1 cellular context compared by ENCODE assay signal in the genomic region with DNA sequence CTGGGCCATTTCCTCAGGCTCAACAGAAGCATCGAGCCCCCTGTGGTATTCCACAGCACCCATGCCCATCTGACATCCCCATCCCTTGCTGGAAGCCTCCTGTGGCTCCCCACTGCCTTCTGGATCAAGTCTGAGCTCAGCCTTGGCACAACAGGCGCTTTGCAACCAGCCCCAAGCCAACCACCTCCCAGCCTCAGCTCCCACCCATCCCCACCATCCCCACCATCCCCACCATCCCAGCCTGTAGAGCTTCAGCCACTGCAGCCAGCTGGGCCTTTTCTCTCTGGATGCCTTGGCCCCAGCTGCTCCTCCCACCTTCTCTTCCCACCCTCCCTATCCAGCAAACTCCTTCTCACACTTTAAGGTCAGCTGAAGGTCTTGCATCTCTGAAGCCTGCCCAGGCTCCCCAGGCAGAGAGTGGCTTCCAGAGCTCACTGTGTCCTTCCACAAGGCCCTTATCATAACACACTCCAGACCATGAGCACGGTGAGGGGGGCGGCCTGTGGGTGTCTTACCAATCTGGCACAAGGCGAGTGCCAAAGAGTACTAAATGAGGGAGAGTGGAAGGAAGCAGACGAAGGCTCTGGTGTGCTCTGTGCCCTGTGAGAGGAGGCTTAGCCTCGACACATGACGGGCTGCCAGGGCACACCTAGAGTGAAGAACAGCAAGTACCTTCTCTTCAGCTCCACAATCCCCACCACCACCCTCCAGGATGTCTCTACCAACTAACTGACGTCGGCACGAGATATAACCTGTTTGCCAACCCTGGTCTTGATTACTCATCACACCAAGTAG.
TF ChIP-seq lines count a peak whose summit lies in the region.

No MANE protein-coding gene starts in this region.

TF ChIP-seq in GM23338, 12 proteins besides CTCF, POLR2A, EP300 and RAD21 (continued from another document):
- TF ChIP-seq ZNF462 (CRISPR knock-in tag; IDR thresholded peaks at IDR 0.05) = no peak
- no peak for TF ChIP-seq CREB1 (CRISPR knock-in tag; IDR thresholded peaks at IDR 0.05; ENCODE audit: low read depth)
